ENCODE assay signal across 24 cellular contexts in genomic region chr7:122867471-122867980, GRCh38. TPM values are rescaled to one million over a fixed set of nuclear protein-coding genes. Genes with fewer than 3 reads are reported as not detected.
"Had no signal": no experiment of that assay in that cellular context is flagged by ENCODE, and none has a peak within 500 bp of the region (broad histone marks: within the 10 kb centered on the region; RNA-seq: fewer than 3 reads in every experiment).

No MANE protein-coding gene starts in this region.

- H3K36me3 ChIP-seq: neural progenitor cell, ovary, prostate gland, right atrium auricular region, right lobe of liver, sigmoid colon, stomach, thoracic aorta, thyroid gland, tibial nerve, upper lobe of left lung, vagina had no signal

- H3K4me3 ChIP-seq: neural progenitor cell, ovary, prostate gland, right atrium auricular region, right lobe of liver, sigmoid colon, stomach, thoracic aorta, thyroid gland, tibial nerve, upper lobe of left lung, vagina had no signal

- ATAC-seq: natural killer cell; right lobe of liver; stimulated activated effector memory CD8-positive, alpha-beta T cell treated with anti-CD3 and anti-CD28 coated beads, Interleukin-12 subunit alpha, Interleukin-12 subunit beta, amount 100 ng/mL, for 72 hours; stimulated activated naive B cell treated with anti-CD40 and anti-IgM and Interleukin-4, amounts not matched to agents 10 μg/mL and 1 μg/mL and 100 μg/mL, for 72 hours had no signal

- H3K9me3 ChIP-seq: ovary, prostate gland, right lobe of liver, thyroid gland had no signal

- H3K9ac ChIP-seq: neural progenitor cell had no signal

- H3K27ac ChIP-seq: neural progenitor cell, ovary, prostate gland, right atrium auricular region, right lobe of liver, sigmoid colon, stomach, thoracic aorta, thyroid gland, tibial nerve, vagina had no signal

- H3K4me2 ChIP-seq: neural progenitor cell had no signal

- H3K27me3 ChIP-seq: neural progenitor cell, ovary, right atrium auricular region, right lobe of liver, sigmoid colon, stomach, thyroid gland, tibial nerve, upper lobe of left lung, vagina had no signal

- H2AFZ ChIP-seq: neural progenitor cell had no signal

- DNase-seq: natural killer cell; occipital lobe; ovary; retina; right lobe of liver; sigmoid colon; small intestine; stimulated activated CD4-positive, alpha-beta T cell treated with anti-CD3 and anti-CD28 coated beads, Interleukin-15, amount 100 ng/mL, for 24 hours; stimulated activated CD4-positive, alpha-beta T cell treated with anti-CD3 and anti-CD28 coated beads, Interleukin-2, amount 100 ng/mL, for 24 hours; stimulated activated CD4-positive, alpha-beta T cell treated with anti-CD3 and anti-CD28 coated beads, Interleukin-2, amount 100 ng/mL, for 48 hours; stimulated activated CD4-positive, alpha-beta T cell treated with anti-CD3 and anti-CD28 coated beads, Interleukin-4, amount 100 ng/mL, for 24 hours; stimulated activated naive B cell treated with anti-CD40 and anti-IgM and Interleukin-4, amounts not matched to agents 10 μg/mL and 1 μg/mL and 100 μg/mL, for 72 hours; stimulated activated naive CD4-positive, alpha-beta T cell treated with Interleukin-2 at 50 U/mL for 16 hours; stomach; thyroid gland; trophoblast cell; upper lobe of left lung had no signal

- H3K4me1 ChIP-seq: neural progenitor cell, prostate gland, right atrium auricular region, right lobe of liver, sigmoid colon, stomach, thyroid gland, tibial nerve, vagina had no signal

RNA-seq across cellular contexts. Expression of gene CADPS2, which starts 18.7 kb away (rescaled TPM):
- total RNA-seq: natural killer cell had no signal
